Comparison of ENCODE assay signal across 8 cellular contexts in the genomic region with DNA sequence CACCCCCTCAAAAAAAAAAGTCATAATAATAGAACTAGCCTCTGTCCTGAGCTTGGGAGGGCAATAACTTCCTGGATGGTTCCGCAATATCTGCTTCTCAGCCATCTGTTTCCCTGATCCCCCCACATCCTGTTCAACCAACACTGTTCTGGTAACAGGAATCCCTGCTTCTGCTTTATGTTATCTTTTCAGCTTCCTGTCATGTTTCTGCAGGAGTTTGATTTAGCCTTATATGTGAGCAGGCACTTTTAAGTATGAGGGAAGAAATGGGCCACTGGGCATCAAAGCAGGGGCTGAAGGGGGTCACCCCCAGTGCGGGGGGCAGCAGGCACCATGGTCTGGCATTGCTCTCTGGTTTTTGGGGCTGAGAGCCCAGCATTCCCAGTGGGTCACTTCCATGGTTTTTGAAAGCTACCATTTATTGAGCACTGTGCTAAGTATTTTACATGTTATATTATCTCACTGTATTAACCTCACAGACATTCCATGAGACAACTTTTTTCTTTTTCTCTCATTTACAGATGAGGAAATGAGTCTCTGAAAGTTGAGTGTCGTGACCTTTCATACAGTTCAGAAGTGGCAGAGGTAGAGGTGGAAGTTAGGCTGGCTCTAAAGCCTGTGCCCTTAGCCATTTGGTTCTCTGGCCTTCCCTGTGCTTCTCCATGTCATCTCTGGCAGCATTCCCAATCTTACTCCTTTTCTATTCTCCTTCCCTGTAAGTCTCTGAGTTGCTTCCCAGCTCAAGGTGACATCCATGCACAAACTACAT.
DNase-seq lines count a peak whose midpoint lies in the region; ATAC-seq and TF ChIP-seq lines count a peak whose summit lies in the region.

No MANE protein-coding gene starts in this region.

- no peaks in the 10 kb centered on the region for H3K27me3 Mint-ChIP-seq in activated T-cell treated with anti-CD3 and anti-CD28 coated beads, Interleukin-2, amount 50 U/mL, for 24 hours

- H3K36me3 Mint-ChIP-seq in activated T-cell treated with anti-CD3 and anti-CD28 coated beads, Interleukin-2, amount 50 U/mL, for 24 hours (ENCODE audit: low read depth), result no peaks in the 10 kb centered on the region

- no peaks in the 10 kb centered on the region for H3K9me3 ChIP-seq in lower lobe of right lung

- peak; percentile 25 for DNase-seq in AG09309 (ENCODE audit: low read depth)
- DNase-seq in KG1 (lab: John Stamatoyannopoulos, UW), result peak; percentile 47
- DNase-seq in brain microvascular endothelial cell, result peak; percentile 53
- DNase-seq in lower lobe of right lung, result no peak
- no peak for DNase-seq in activated T-cell treated with anti-CD3 and anti-CD28 coated beads, Interleukin-2, amount 50 U/mL, for 24 hours
- no peak for DNase-seq in retina

- ATAC-seq in lower lobe of right lung (peak; percentile 52 to 58), HG02798 (IDR thresholded peaks at IDR 0.05; ENCODE audit: poor library complexity, unreplicated experiment) (no peak), GM19328 (IDR thresholded peaks at IDR 0.05; ENCODE audit: unreplicated experiment) (no peak)

- H3K4me1 ChIP-seq in lower lobe of right lung, result peaks cover 35% of the 10 kb centered on the region

- no peak overlapping the region for H3K4me3 Mint-ChIP-seq in activated T-cell treated with anti-CD3 and anti-CD28 coated beads, Interleukin-2, amount 50 U/mL, for 24 hours

- no peak overlapping the region for H3K27ac Mint-ChIP-seq in activated T-cell treated with anti-CD3 and anti-CD28 coated beads, Interleukin-2, amount 50 U/mL, for 24 hours

- in situ Hi-C loops in brain microvascular endothelial cell (cut with HindIII; ENCODE audit: low pct_ligation_motif_present, low sequenced_read_pairs), result no loop called here

- H3K4me3 ChIP-seq in AG09309 (ENCODE audit: control insufficient read depth, low read depth, low read length) (no peak overlapping the region), brain microvascular endothelial cell (ENCODE audit: low read depth, low read length) (no peak overlapping the region), lower lobe of right lung (no peak overlapping the region)

- H3K9me3 Mint-ChIP-seq in activated T-cell treated with anti-CD3 and anti-CD28 coated beads, Interleukin-2, amount 50 U/mL, for 24 hours, result no peaks in the 10 kb centered on the region

- H3K4me1 Mint-ChIP-seq in activated T-cell treated with anti-CD3 and anti-CD28 coated beads, Interleukin-2, amount 50 U/mL, for 24 hours (ENCODE audit: low read depth), result peaks cover 21% of the 10 kb centered on the region

- no peaks in the 10 kb centered on the region for H3K36me3 ChIP-seq in brain microvascular endothelial cell (replicated peaks)
- H3K36me3 ChIP-seq in lower lobe of right lung, result no peaks in the 10 kb centered on the region

- H3K27ac ChIP-seq in brain microvascular endothelial cell (no peak overlapping the region), lower lobe of right lung (peak overlapping the region; percentile 50)

- no peak for TF ChIP-seq CTCF in AG09309 (IDR thresholded peaks at IDR 0.05; ENCODE audit: control insufficient read depth, insufficient read depth, low read depth, low read length, missing control alignments)
- no peak for TF ChIP-seq CTCF in brain microvascular endothelial cell (IDR thresholded peaks at IDR 0.05; ENCODE audit: low read depth, low read length, missing control alignments)
- no peak for TF ChIP-seq CTCF in lower lobe of right lung (IDR thresholded peaks at IDR 0.05)

- intact Hi-C loops in lower lobe of right lung (cut with DNase I), result loop anchor here (10.0 kb wide), 1 partner anchor 182 kb away; no protein-coding TSS in a partner anchor

- H3K27me3 ChIP-seq in brain microvascular endothelial cell (replicated peaks), result no peaks in the 10 kb centered on the region
- no peaks in the 10 kb centered on the region for H3K27me3 ChIP-seq in lower lobe of right lung (ENCODE audit: low read depth)

Comparison
In these comparisons a context has a peak if more than half of its experiments do, and no peak if none do; other contexts are left out.
1. DNase-seq: peak in AG09309 (single experiment), KG1 (single experiment) and brain microvascular endothelial cell (single experiment); none in lower lobe of right lung (single experiment), activated T-cell treated with anti-CD3 and anti-CD28 coated beads, Interleukin-2, amount 50 U/mL, for 24 hours (single experiment) and retina (single experiment).
2. ATAC-seq: peak in lower lobe of right lung (2 of 2); none in HG02798 (single experiment) and GM19328 (single experiment).